In genomic region chr11:110867951-110868350, GRCh38 we compare ENCODE assay signal across 34 cellular contexts.
"Had no signal": no experiment of that assay in that cellular context is flagged by ENCODE, and none has a peak within 500 bp of the region (broad histone marks: within the 10 kb centered on the region; RNA-seq: fewer than 3 reads in every experiment).

No MANE protein-coding gene starts in this region.

- H3K27ac ChIP-seq: KMS-11 had no signal

- H3K36me3 ChIP-seq: MG63 had no signal

- DNase-seq: Karpas-422, Kasumi-1, KG1, MG63, MM.1S, MV-4-11, NCI-H1048, NCI-H1092, NCI-H1092 treated with DMSO at 0.1 percent for 48 hours, NCI-H1105, NCI-H1105 treated with DMSO at 0.1 percent for 48 hours, NCI-H1417, NCI-H1417 treated with DMSO at 0.1 percent for 48 hours, NCI-H1436, NCI-H1436 treated with DMSO at 0.1 percent for 48 hours, NCI-H146, NCI-H1694, NCI-H1694 treated with DMSO at 0.1 percent for 48 hours, NCI-H187, NCI-H187 treated with DMSO at 0.1 percent for 48 hours, NCI-H1930, NCI-H2029, NCI-H2029 treated with DMSO at 0.1 percent for 48 hours, NCI-H2081, NCI-H2081 treated with DMSO at 0.1 percent for 48 hours, NCI-H2107, NCI-H2171, NCI-H2171 treated with DMSO at 0.1 percent for 48 hours, NCI-H2227 treated with DMSO at 0.1 percent for 48 hours, NCI-H226, NCI-H345, NCI-H446, NCI-H446 treated with DMSO at 0.1 percent for 48 hours had no signal

- H3K4me2 ChIP-seq: KMS-11 had no signal

- H3K9me3 ChIP-seq: MG63 had no signal

- H3K4me3 ChIP-seq: MG63 had no signal

- H3K27me3 ChIP-seq: MG63 had no signal
